Comparison of ENCODE assay signal across 16 cellular contexts in the genomic region with DNA sequence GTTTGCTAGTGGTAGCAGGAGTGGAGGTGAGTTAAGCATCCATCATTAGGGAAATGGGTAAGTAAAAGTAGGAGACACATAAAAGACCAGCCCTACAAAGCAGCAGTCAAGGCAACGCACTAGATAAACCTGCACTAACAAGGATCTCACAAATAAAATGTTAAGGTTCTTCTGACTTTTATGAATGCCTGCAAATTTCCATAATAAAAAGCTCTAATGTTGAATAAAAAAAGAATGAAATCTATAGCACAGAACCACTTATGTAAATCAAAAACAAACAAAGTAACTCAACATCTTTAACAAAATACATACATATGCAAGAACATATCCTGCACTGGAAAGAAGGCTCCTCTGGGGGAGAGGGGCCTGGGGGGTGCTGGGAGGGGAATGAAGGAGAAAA. TPM values are rescaled to one million over a fixed set of nuclear protein-coding genes. Genes with fewer than 3 reads are reported as not detected.
A peak's percentile ranks its signal among the peaks of the same experiment; 100 is the strongest.
DNase-seq lines count a peak whose midpoint lies in the region; TF ChIP-seq lines count a peak whose summit lies in the region.
"Had no signal": no experiment of that assay in that cellular context is flagged by ENCODE, and none has a peak within 500 bp of the region (broad histone marks: within the 10 kb centered on the region; RNA-seq: fewer than 3 reads in every experiment).

No MANE protein-coding gene starts in this region.

- no peak for TF ChIP-seq CTCF in dorsolateral prefrontal cortex (IDR thresholded peaks at IDR 0.05 in 54 of 56, conservative IDR thresholded peaks at IDR 0.05 in 2 of 56; ENCODE audit: low read depth in 1 of 56, partially characterized antibody in 56 of 56)
- no peak for TF ChIP-seq CTCF in nephron (IDR thresholded peaks at IDR 0.05; ENCODE audit: unreplicated experiment in 3 of 3)

- intact Hi-C loops in dorsolateral prefrontal cortex (cut with DNase I), result no loop called here

- H3K4me1 Mint-ChIP-seq in CD8-positive, alpha-beta memory T cell, result peaks cover 53 to 70% (median 68%) of the 10 kb centered on the region in 3 donors
- H3K4me1 Mint-ChIP-seq in IgD-negative memory B cell, result peaks cover 23 to 42% (median 35%) of the 10 kb centered on the region in 3 donors
- peaks cover 29% of the 10 kb centered on the region for H3K4me1 Mint-ChIP-seq in nephron

- H3K27ac Mint-ChIP-seq in CD8-positive, alpha-beta memory T cell, result peak overlapping the region in 6 of 8 donors; percentile 58 to 100 (median 69)
- H3K27ac Mint-ChIP-seq in IgD-negative memory B cell, result peak overlapping the region; percentile 59 to 93 (median 76)
- peak overlapping the region in 2 of 3 experiments; percentile 76 to 83 for H3K27ac Mint-ChIP-seq in nephron
- H3K27ac Mint-ChIP-seq: activated CD4-positive, alpha-beta T cell treated with anti-CD3 and anti-CD28 coated beads, Interleukin-2, amount 10 ng/mL, durations not matched to agents 24 days and 14 days had no signal

- peak overlapping the region in 4 of 7 donors; percentile 21 to 73 (median 31) for H3K4me3 Mint-ChIP-seq in CD8-positive, alpha-beta memory T cell
- H3K4me3 Mint-ChIP-seq in IgD-negative memory B cell (peak overlapping the region in 3 of 4 donors; percentile 8 to 86 (median 82)), nephron (peak overlapping the region; percentile 43 to 55 (median 48))
- H3K4me3 Mint-ChIP-seq: activated CD4-positive, alpha-beta T cell treated with anti-CD3 and anti-CD28 coated beads, Interleukin-2, amount 10 ng/mL, durations not matched to agents 24 days and 14 days had no signal

- H3K36me3 Mint-ChIP-seq in CD8-positive, alpha-beta memory T cell, result peaks cover 0 to 14% (median 0%) of the 10 kb centered on the region in 3 donors
- peaks cover 2% of the 10 kb centered on the region for H3K36me3 Mint-ChIP-seq in IgD-negative memory B cell
- no peaks in the 10 kb centered on the region for H3K36me3 Mint-ChIP-seq in nephron (ENCODE audit: low read depth)

- CTCF ChIA-PET in CD8-positive, alpha-beta memory T cell (lab: Charles Lee), result no interaction called here

- no peak overlapping the region for H3K27ac ChIP-seq in CD8-positive, alpha-beta memory T cell (ENCODE audit: low read depth, low read length)
- peak overlapping the region in 53 of 59 donors; percentile 8 to 100 (median 100) for H3K27ac ChIP-seq in dorsolateral prefrontal cortex
- H3K27ac ChIP-seq: C4-2B, left lung, parathyroid adenoma, thoracic aorta had no signal

- H3K36me3 ChIP-seq in CD8-positive, alpha-beta memory T cell (ENCODE audit: insufficient read depth, low read length), result no peaks in the 10 kb centered on the region
- H3K36me3 ChIP-seq: left lung, thoracic aorta had no signal

- no peaks in the 10 kb centered on the region for H3K9me3 ChIP-seq in CD8-positive, alpha-beta memory T cell (ENCODE audit: low read length)
- H3K9me3 ChIP-seq: left lung, thoracic aorta had no signal

- peaks cover 50% of the 10 kb centered on the region for H3K4me1 ChIP-seq in CD8-positive, alpha-beta memory T cell (ENCODE audit: insufficient read depth, low read length)

- H3K27me3 Mint-ChIP-seq in CD8-positive, alpha-beta memory T cell, result peaks cover 0 to under 1% of the 10 kb centered on the region in 2 donors
- H3K27me3 Mint-ChIP-seq in IgD-negative memory B cell (no peaks in the 10 kb centered on the region), nephron (ENCODE audit: low read depth) (no peaks in the 10 kb centered on the region)
- H3K27me3 Mint-ChIP-seq: activated CD4-positive, alpha-beta T cell treated with anti-CD3 and anti-CD28 coated beads, Interleukin-2, amount 10 ng/mL, durations not matched to agents 24 days and 14 days had no signal

- H3K4me3 ChIP-seq in CD8-positive, alpha-beta memory T cell (ENCODE audit: low read length), result no peak overlapping the region
- peak overlapping the region in 22 of 59 donors; percentile 0 to 99 (median 24) for H3K4me3 ChIP-seq in dorsolateral prefrontal cortex
- H3K4me3 ChIP-seq: left lung, skin epidermis, thoracic aorta had no signal

- H3K9me3 Mint-ChIP-seq in CD8-positive, alpha-beta memory T cell, result no peaks in the 10 kb centered on the region
- H3K9me3 Mint-ChIP-seq in IgD-negative memory B cell (no peaks in the 10 kb centered on the region), nephron (no peaks in the 10 kb centered on the region)
- H3K9me3 Mint-ChIP-seq: activated CD4-positive, alpha-beta T cell treated with anti-CD3 and anti-CD28 coated beads, Interleukin-2, amount 10 ng/mL, durations not matched to agents 24 days and 14 days had no signal

- DNase-seq in CD8-positive, alpha-beta memory T cell, result no peak
- DNase-seq in dorsolateral prefrontal cortex (no peak), Ammon's horn (ENCODE audit: low spot score) (no peak), ecto neural progenitor cell (ENCODE audit: low spot score) (no peak)
- no peak for DNase-seq in activated CD4-positive, CD25-positive, alpha-beta regulatory T cell treated with anti-CD3 and anti-CD28 coated beads, Interleukin-2, amount 50 U/mL, for 72 hours
- DNase-seq: activated CD4-positive, alpha-beta T cell treated with anti-CD3 and anti-CD28 coated beads, Interleukin-2, amount 10 ng/mL, durations not matched to agents 24 days and 14 days; HCEC 1CT; left lung; stimulated activated CD4-positive, alpha-beta T cell treated with anti-CD3 and anti-CD28 coated beads, Interleukin-4, amount 100 ng/mL, for 1 hour; T-helper 9 cell had no signal

- no peaks in the 10 kb centered on the region for H3K27me3 ChIP-seq in CD8-positive, alpha-beta memory T cell (ENCODE audit: insufficient read depth, low read length, poor library complexity, severe bottlenecking)
- H3K27me3 ChIP-seq in dorsolateral prefrontal cortex, result no peaks in the 10 kb centered on the region
- H3K27me3 ChIP-seq: left lung had no signal

- POLR2A ChIA-PET in CD8-positive, alpha-beta memory T cell (lab: Charles Lee), result no interaction called here

RNA-seq across cellular contexts. Expression of a gene that starts 4.6 kb away (rescaled TPM):
- total RNA-seq in CD8-positive, alpha-beta memory T cell, result 10 to 100 TPM; 13.5 to 14.5 TPM
- 11.3 TPM for polyA plus RNA-seq in CD8-positive, alpha-beta memory T cell
- polyA plus RNA-seq in IgD-negative memory B cell, result 12.4 TPM
- total RNA-seq in dorsolateral prefrontal cortex, result 100 to 1,000 TPM in 1 of 120 experiments, 10 to 100 TPM in 119; 37.8 to 101 (median 59.4) TPM

Comparison
In these comparisons a context has a peak if more than half of its experiments do, and no peak if none do; other contexts are left out.
1. H3K4me3 Mint-ChIP-seq: peak in every context shown above with its lines; median percentile 82 in IgD-negative memory B cell; 48 in nephron; 31 in CD8-positive, alpha-beta memory T cell.